Comparison of ENCODE assay signal across 18 cellular contexts in the genomic region with DNA sequence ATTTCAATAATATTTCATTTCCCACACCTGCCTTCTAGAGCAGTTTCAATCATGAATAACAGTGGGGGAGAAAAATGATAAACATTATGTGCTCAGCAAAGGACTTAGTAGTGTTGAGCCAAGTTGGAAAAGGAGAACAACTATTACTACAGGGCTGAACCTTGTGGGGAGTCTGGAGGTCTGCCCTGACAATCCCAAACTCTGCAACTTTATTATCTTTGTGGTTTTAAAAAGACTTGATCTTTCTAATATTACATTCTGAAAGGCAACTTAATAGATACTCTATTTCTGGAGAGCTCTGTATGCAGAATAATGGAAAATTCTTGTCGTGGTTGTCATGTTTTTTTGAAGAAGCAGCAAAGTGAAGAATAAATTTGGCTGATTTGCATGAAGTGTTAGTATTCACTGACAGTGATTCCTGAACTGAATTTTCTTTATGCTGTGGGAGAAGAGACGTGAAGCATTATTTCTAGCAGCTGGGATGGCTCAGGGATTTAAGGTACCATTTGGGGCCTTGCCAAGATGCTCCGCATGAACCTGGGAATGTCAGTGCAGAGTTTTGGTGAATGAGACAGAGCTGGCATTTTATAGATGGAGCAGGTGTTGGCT.
A peak's percentile ranks its signal among the peaks of the same experiment; 100 is the strongest.
DNase-seq lines count a peak whose midpoint lies in the region; ATAC-seq, FAIRE-seq and TF ChIP-seq lines count a peak whose summit lies in the region.
"Had no signal": no experiment of that assay in that cellular context is flagged by ENCODE, and none has a peak within 500 bp of the region (broad histone marks: within the 10 kb centered on the region; RNA-seq: fewer than 3 reads in every experiment).

No MANE protein-coding gene starts in this region.

- intact Hi-C loops in CD8-positive, alpha-beta T cell (cut with DNase I, micrococcal nuclease) = no loop called here

- H3K4me3 Mint-ChIP-seq in CD8-positive, alpha-beta T cell = no peak overlapping the region

- no peaks in the 10 kb centered on the region for H3K4me1 ChIP-seq in CD8-positive, alpha-beta T cell (ENCODE audit: insufficient read depth, low read length)

- no peaks in the 10 kb centered on the region for H3K27me3 Mint-ChIP-seq in CD8-positive, alpha-beta T cell (ENCODE audit: low read depth)

- H3K9me3 Mint-ChIP-seq in CD8-positive, alpha-beta T cell = no peaks in the 10 kb centered on the region

- ATAC-seq in HG02852 (IDR thresholded peaks at IDR 0.05; ENCODE audit: unreplicated experiment) = no peak
- ATAC-seq in CD8-positive, alpha-beta T cell = no peak

- H3K27ac ChIP-seq in CD8-positive, alpha-beta T cell (ENCODE audit: low read depth, low read length) = no peak overlapping the region

- FAIRE-seq in GM19239 (lab: Jason Lieb, UNC) = peak; percentile 28
- FAIRE-seq: colon, D721Med, H1 had no signal

- no peaks in the 10 kb centered on the region for H3K9me3 ChIP-seq in CD8-positive, alpha-beta T cell (ENCODE audit: low read length)

- DNase-seq in AG09309 (ENCODE audit: low read depth) (peak; percentile 57), GM19239 (ENCODE audit: insufficient read length, low spot score) (no peak), astrocyte of the hippocampus (ENCODE audit: low read depth, low spot score) (peak; percentile 44), iris pigment epithelial cell (ENCODE audit: low read depth) (peak; percentile 40), mesenteric fat pad (ENCODE audit: low spot score) (no peak)
- DNase-seq in CD8-positive, alpha-beta T cell = no peak
- DNase-seq in activated CD4-positive, alpha-beta T cell treated with anti-CD3 and anti-CD28 coated beads for 48 hours = no peak
- DNase-seq: activated effector memory CD4-positive, alpha-beta T cell treated with Interleukin-2 at 50 U/mL for 16 hours; amygdala; glutamatergic neuron; Karpas-422; NCI-H2171 treated with DMSO at 0.1 percent for 48 hours; posterior cingulate gyrus had no signal

- no peak overlapping the region for H3K4me3 ChIP-seq in AG09309 (ENCODE audit: control insufficient read depth, low read depth, low read length)
- no peak overlapping the region for H3K4me3 ChIP-seq in CD8-positive, alpha-beta T cell (ENCODE audit: low read depth, low read length)
- H3K4me3 ChIP-seq: smooth muscle cell had no signal

- H3K4me1 Mint-ChIP-seq in CD8-positive, alpha-beta T cell (ENCODE audit: low read depth) = peaks cover 2% of the 10 kb centered on the region

- CTCF ChIA-PET in CD8-positive, alpha-beta T cell (lab: Charles Lee) = no interaction called here

- no peaks in the 10 kb centered on the region for H3K36me3 ChIP-seq in CD8-positive, alpha-beta T cell (ENCODE audit: insufficient read depth, low read length)

- H3K36me3 Mint-ChIP-seq in CD8-positive, alpha-beta T cell = no peaks in the 10 kb centered on the region

- no peak for TF ChIP-seq CTCF in AG09309 (IDR thresholded peaks at IDR 0.05; ENCODE audit: control insufficient read depth, insufficient read depth, low read depth, low read length, missing control alignments)
- TF ChIP-seq CTCF in CD8-positive, alpha-beta T cell (IDR thresholded peaks at IDR 0.05) = no peak

- no peaks in the 10 kb centered on the region for H3K27me3 ChIP-seq in CD8-positive, alpha-beta T cell (ENCODE audit: insufficient read depth, low read length)

- H3K27ac Mint-ChIP-seq in CD8-positive, alpha-beta T cell = no peak overlapping the region

- POLR2A ChIA-PET in CD8-positive, alpha-beta T cell (lab: Charles Lee) = no interaction called here

Comparison
In these comparisons a context has a peak if more than half of its experiments do, and no peak if none do; other contexts are left out.
1. DNase-seq: peak in AG09309 (single experiment), astrocyte of the hippocampus (single experiment) and iris pigment epithelial cell (single experiment); none in GM19239 (single experiment), mesenteric fat pad (single experiment), CD8-positive, alpha-beta T cell (0 of 7) and activated CD4-positive, alpha-beta T cell treated with anti-CD3 and anti-CD28 coated beads for 48 hours (single experiment).